17 cellular contexts compared by ENCODE assay signal in the genomic region with DNA sequence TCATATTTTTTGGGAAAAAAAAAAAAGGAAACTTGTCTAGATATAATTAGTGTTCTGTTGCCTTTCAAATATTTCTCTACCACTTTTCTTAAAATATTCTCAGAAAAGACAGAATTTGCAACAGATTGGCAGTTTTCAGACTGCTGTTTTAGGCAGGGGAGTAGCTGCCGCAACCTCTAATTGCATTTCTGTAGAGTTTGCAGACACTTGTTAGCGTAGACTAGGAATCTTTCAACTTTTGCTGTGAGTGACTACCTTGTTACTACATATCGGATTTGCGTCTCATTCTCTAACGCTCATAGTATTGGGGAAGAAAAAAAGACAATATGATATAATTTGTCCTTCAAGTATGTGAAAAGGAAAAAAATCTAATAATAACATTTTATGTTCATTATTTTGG. TPM values are rescaled to one million over a fixed set of nuclear protein-coding genes. Genes with fewer than 3 reads are reported as not detected.
DNase-seq lines count a peak whose midpoint lies in the region; ATAC-seq and TF ChIP-seq lines count a peak whose summit lies in the region.
"Had no signal": no experiment of that assay in that cellular context is flagged by ENCODE, and none has a peak within 500 bp of the region (broad histone marks: within the 10 kb centered on the region; RNA-seq: fewer than 3 reads in every experiment).

No MANE protein-coding gene starts in this region.

- H3K27ac Mint-ChIP-seq in activated CD4-positive, alpha-beta T cell treated with anti-CD3 and anti-CD28 coated beads, Interleukin-2, amount 10 ng/mL, durations not matched to agents 7 days and 5 days = peak overlapping the region; percentile 86

- H3K4me1 ChIP-seq in OCI-LY1 (ENCODE audit: insufficient read depth, low read length, severe bottlenecking) = peaks cover 96% of the 10 kb centered on the region
- peaks cover 5 to 39% of the 10 kb centered on the region in 2 donors for H3K4me1 ChIP-seq in ascending aorta
- H3K4me1 ChIP-seq in smooth muscle cell (ENCODE audit: low read depth) = peaks cover 10% of the 10 kb centered on the region

- POLR2A ChIA-PET in activated CD4-positive, alpha-beta T cell treated with anti-CD3 and anti-CD28 coated beads, Interleukin-2, amount 10 ng/mL, durations not matched to agents 7 days and 5 days (lab: Charles Lee) = interaction anchor here (0.7 to 0.9 kb wide), 4 partner anchors 11 to 50 kb away, joined by 3 to 11 read pairs (median 7); partner anchors contain the start of gene TGFBR2

- CTCF ChIA-PET in activated CD4-positive, alpha-beta T cell treated with anti-CD3 and anti-CD28 coated beads, Interleukin-2, amount 10 ng/mL, durations not matched to agents 7 days and 5 days (lab: Charles Lee) = interaction anchor here (1.0 to 2.4 kb wide), 4 partner anchors 10 to 77 kb away, joined by 4 to 7 read pairs (median 6); no protein-coding TSS in a partner anchor

- no peaks in the 10 kb centered on the region for H3K27me3 ChIP-seq in OCI-LY1 (ENCODE audit: insufficient read depth, low read length)
- no peaks in the 10 kb centered on the region for H3K27me3 ChIP-seq in ascending aorta
- no peaks in the 10 kb centered on the region for H3K27me3 ChIP-seq in smooth muscle cell (ENCODE audit: low read depth)
- H3K27me3 ChIP-seq: upper lobe of right lung had no signal

- no peak for DNase-seq in activated CD4-positive, alpha-beta T cell treated with anti-CD3 and anti-CD28 coated beads, Interleukin-2, amount 10 ng/mL, durations not matched to agents 7 days and 5 days
- DNase-seq in activated CD4-positive, alpha-beta T cell treated with anti-CD3 and anti-CD28 coated beads for 1 hour = no peak
- DNase-seq in ascending aorta (ENCODE audit: low spot score in 2 of 2) = no peak
- no peak for DNase-seq in smooth muscle cell (lab: John Stamatoyannopoulos, UW; ENCODE audit: unreplicated experiment)
- DNase-seq in NCI-H146 (lab: John Stamatoyannopoulos, UW) = no peak
- no peak for DNase-seq in NCI-H526 (lab: John Stamatoyannopoulos, UW)
- DNase-seq: Caco-2, lower lobe of right lung, NCI-H2029 treated with DMSO at 0.1 percent for 48 hours, NCI-H526 treated with DMSO at 0.1 percent for 48 hours, right cardiac atrium, upper lobe of right lung had no signal

- no peaks in the 10 kb centered on the region for H3K27me3 Mint-ChIP-seq in activated CD4-positive, alpha-beta T cell treated with anti-CD3 and anti-CD28 coated beads, Interleukin-2, amount 10 ng/mL, durations not matched to agents 7 days and 5 days

- no peaks in the 10 kb centered on the region for H3K9me2 ChIP-seq in OCI-LY1 (ENCODE audit: low read depth, low read length)

- peaks cover 80% of the 10 kb centered on the region for H3K36me3 Mint-ChIP-seq in activated CD4-positive, alpha-beta T cell treated with anti-CD3 and anti-CD28 coated beads, Interleukin-2, amount 10 ng/mL, durations not matched to agents 7 days and 5 days (ENCODE audit: low read depth)

- H3K9me3 Mint-ChIP-seq in activated CD4-positive, alpha-beta T cell treated with anti-CD3 and anti-CD28 coated beads, Interleukin-2, amount 10 ng/mL, durations not matched to agents 7 days and 5 days = peaks cover 5% of the 10 kb centered on the region

- H3K4me3 ChIP-seq in OCI-LY1 (ENCODE audit: low read depth, low read length, poor library complexity, severe bottlenecking) (no peak overlapping the region), ascending aorta (no peak overlapping the region), smooth muscle cell (no peak overlapping the region)
- H3K4me3 ChIP-seq: A549, lower lobe of right lung, upper lobe of right lung had no signal

- no peaks in the 10 kb centered on the region for H3F3A ChIP-seq in OCI-LY1 (ENCODE audit: insufficient read depth, low read length)
- peaks cover 16% of the 10 kb centered on the region for H3F3A ChIP-seq in smooth muscle cell (ENCODE audit: low read depth)

- H3K4me2 ChIP-seq in OCI-LY1 (ENCODE audit: low read length) (peak overlapping the region; percentile 35; the same call in 1 of the 2 replicates), smooth muscle cell (no peak overlapping the region)

- no peaks in the 10 kb centered on the region for H4K20me1 ChIP-seq in OCI-LY1 (ENCODE audit: insufficient read depth, low read length)
- peaks cover 87% of the 10 kb centered on the region for H4K20me1 ChIP-seq in smooth muscle cell (ENCODE audit: low read depth)

- peaks cover 96% of the 10 kb centered on the region for H3K79me2 ChIP-seq in OCI-LY1 (ENCODE audit: insufficient read depth, low read length)
- H3K79me2 ChIP-seq in smooth muscle cell (ENCODE audit: low read depth) = peaks cover 98% of the 10 kb centered on the region

- peaks cover 93% of the 10 kb centered on the region for H3K4me1 Mint-ChIP-seq in activated CD4-positive, alpha-beta T cell treated with anti-CD3 and anti-CD28 coated beads, Interleukin-2, amount 10 ng/mL, durations not matched to agents 7 days and 5 days

- TF ChIP-seq CTCF in OCI-LY1 (IDR thresholded peaks at IDR 0.05; ENCODE audit: low read length) (no peak), ascending aorta (IDR thresholded peaks at IDR 0.05) (no peak), smooth muscle cell (IDR thresholded peaks at IDR 0.05; ENCODE audit: borderline replicate concordance, insufficient read depth, poor library complexity, severe bottlenecking) (no peak)

- ATAC-seq in HG02970 (IDR thresholded peaks at IDR 0.05; ENCODE audit: low FRiP score, unreplicated experiment) = no peak
- ATAC-seq: A549, lower lobe of right lung, right cardiac atrium, SK-N-SH treated with all-trans-retinoic acid at 6 μM for 48 hours, upper lobe of right lung had no signal

- H3K36me3 ChIP-seq in OCI-LY1 (ENCODE audit: insufficient read depth, low read length) = peaks cover 19% of the 10 kb centered on the region; the same call in 1 of the 2 replicates
- H3K36me3 ChIP-seq in ascending aorta = peaks cover 0 to 3% of the 10 kb centered on the region in 2 donors
- no peaks in the 10 kb centered on the region for H3K36me3 ChIP-seq in smooth muscle cell (ENCODE audit: low read depth)

- H3K9me3 ChIP-seq in OCI-LY1 (ENCODE audit: low read length) = no peaks in the 10 kb centered on the region
- H3K9me3 ChIP-seq in ascending aorta = no peaks in the 10 kb centered on the region
- no peaks in the 10 kb centered on the region for H3K9me3 ChIP-seq in smooth muscle cell (replicated peaks; ENCODE audit: low read depth)
- H3K9me3 ChIP-seq: A549, Caco-2, lower lobe of right lung, upper lobe of right lung had no signal

- peak overlapping the region; percentile 75 for H3K27ac ChIP-seq in OCI-LY1 (ENCODE audit: low read depth, low read length, poor library complexity, severe bottlenecking)
- peak overlapping the region; percentile 41 to 49 for H3K27ac ChIP-seq in ascending aorta
- peak overlapping the region; percentile 53 for H3K27ac ChIP-seq in smooth muscle cell (ENCODE audit: low read depth)
- H3K27ac ChIP-seq: lower lobe of right lung, upper lobe of right lung, VCaP had no signal

- H2AFZ ChIP-seq in OCI-LY1 (ENCODE audit: low read length) (no peak overlapping the region), smooth muscle cell (ENCODE audit: low read depth) (no peak overlapping the region)

- WGBS in smooth muscle cell (ENCODE audit: low lambda C conversion rate) = 93% methylated on average over 5 of the region's 5 CpGs

- H3K4me3 Mint-ChIP-seq in activated CD4-positive, alpha-beta T cell treated with anti-CD3 and anti-CD28 coated beads, Interleukin-2, amount 10 ng/mL, durations not matched to agents 7 days and 5 days = peak overlapping the region; percentile 66

- intact Hi-C loops in ascending aorta (cut with DNase I) = no loop called here

- H3K9ac ChIP-seq in OCI-LY1 (ENCODE audit: low read length) (no peak overlapping the region; the same call in 1 of the 2 replicates), smooth muscle cell (ENCODE audit: low read depth) (no peak overlapping the region)

RNA-seq across cellular contexts. Expression of gene TGFBR2, which starts 10.7 kb away (rescaled TPM):
- 10 to 100 TPM; 74.4 to 77.8 TPM for total RNA-seq in activated CD4-positive, alpha-beta T cell treated with anti-CD3 and anti-CD28 coated beads, Interleukin-2, amount 10 ng/mL, durations not matched to agents 7 days and 5 days
- total RNA-seq in ascending aorta (343 TPM), smooth muscle cell (53.7 and 60.9 TPM in 2 replicates)
- 37.5 and 39.6 TPM in 2 replicates for polyA plus RNA-seq in smooth muscle cell
